Comparison of ENCODE assay signal across 11 cellular contexts in the genomic region with DNA sequence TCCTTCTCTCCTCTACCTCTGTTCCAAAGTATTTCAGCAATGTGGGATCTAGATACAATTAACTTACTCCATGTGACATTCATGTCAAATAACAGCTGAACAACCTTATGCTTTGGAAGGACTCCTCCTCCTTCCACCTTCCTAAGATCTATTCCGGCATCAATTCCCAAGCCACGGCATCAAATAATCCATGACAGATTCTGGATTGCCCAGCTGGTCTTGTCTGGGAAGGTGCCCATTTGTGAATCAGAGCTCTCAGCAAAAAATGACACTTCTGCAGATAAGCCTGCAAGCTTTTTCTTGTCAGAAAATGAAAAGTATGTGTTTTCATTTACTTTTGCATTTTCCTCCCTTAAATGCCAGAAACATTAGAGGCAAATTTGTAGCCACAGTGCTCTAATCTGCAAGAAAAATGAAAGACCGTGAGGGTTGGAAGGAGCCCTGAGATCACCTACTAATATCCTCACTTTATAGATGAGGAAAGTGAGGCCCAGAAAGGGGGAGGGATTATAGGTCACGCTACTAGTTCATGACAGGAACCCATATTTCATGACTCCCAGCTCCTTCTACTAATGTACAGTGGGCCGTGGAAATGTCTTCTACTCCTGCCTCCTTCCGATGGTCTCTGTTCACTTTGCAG.
A peak's percentile ranks its signal among the peaks of the same experiment; 100 is the strongest.
DNase-seq lines count a peak whose midpoint lies in the region; ATAC-seq, FAIRE-seq and TF ChIP-seq lines count a peak whose summit lies in the region.
"Had no signal": no experiment of that assay in that cellular context is flagged by ENCODE, and none has a peak within 500 bp of the region (broad histone marks: within the 10 kb centered on the region; RNA-seq: fewer than 3 reads in every experiment).

No MANE protein-coding gene starts in this region.

- H3K27me3 ChIP-seq in pancreas: no peaks in the 10 kb centered on the region

- FAIRE-seq in pancreas (lab: Jason Lieb, UNC): no peak

- WGBS in pancreas, 2 donors: 51 to 60% methylated on average over 6 of the region's 6 CpGs

- H3K9me3 ChIP-seq in pancreas: no peaks in the 10 kb centered on the region

- H3K27ac ChIP-seq in angular gyrus (ENCODE audit: low read depth, low read length) (peak overlapping the region; percentile 46), pancreas (peak overlapping the region in 2 of 4 donors; percentile 43 to 46)

- peak; percentile 45 for DNase-seq in AG08396 (ENCODE audit: low spot score)
- peak; percentile 42 for DNase-seq in fibroblast of villous mesenchyme (ENCODE audit: low read depth)
- DNase-seq in pancreas: no peak
- no peak for DNase-seq in NCI-H774 (lab: John Stamatoyannopoulos, UW)
- DNase-seq: glutamatergic neuron, substantia nigra, T-helper 1 cell had no signal

- H3K4me3 ChIP-seq in fibroblast of villous mesenchyme (ENCODE audit: low read depth, low read length) (no peak overlapping the region), pancreas (no peak overlapping the region)

- TF ChIP-seq CTCF in fibroblast of villous mesenchyme (IDR thresholded peaks at IDR 0.05; ENCODE audit: insufficient read depth, low read depth, low read length) (no peak), pancreas (IDR thresholded peaks at IDR 0.05) (no peak)

- H3K36me3 ChIP-seq in pancreas: no peaks in the 10 kb centered on the region

- intact Hi-C loops in pancreas (cut with DNase I): no loop called here

- H3K4me1 ChIP-seq in pancreas: peaks cover 0 to 12% (median 5%) of the 10 kb centered on the region in 3 donors

- ATAC-seq in pancreas (peak in 3 of 4 donors; percentile 17 to 39 (median 19)), GM18873 (IDR thresholded peaks at IDR 0.05; ENCODE audit: low FRiP score, unreplicated experiment) (no peak), HG03280 (IDR thresholded peaks at IDR 0.05; ENCODE audit: unreplicated experiment) (no peak), HG03432 (IDR thresholded peaks at IDR 0.05; ENCODE audit: unreplicated experiment) (no peak)

Comparison
In these comparisons a context has a peak if more than half of its experiments do, and no peak if none do; other contexts are left out.
1. DNase-seq: peak in AG08396 (single experiment) and fibroblast of villous mesenchyme (single experiment); none in pancreas (0 of 6) and NCI-H774 (single experiment).
2. ATAC-seq: peak in pancreas (3 of 4); none in GM18873 (single experiment), HG03280 (single experiment) and HG03432 (single experiment).